In the genomic region with DNA sequence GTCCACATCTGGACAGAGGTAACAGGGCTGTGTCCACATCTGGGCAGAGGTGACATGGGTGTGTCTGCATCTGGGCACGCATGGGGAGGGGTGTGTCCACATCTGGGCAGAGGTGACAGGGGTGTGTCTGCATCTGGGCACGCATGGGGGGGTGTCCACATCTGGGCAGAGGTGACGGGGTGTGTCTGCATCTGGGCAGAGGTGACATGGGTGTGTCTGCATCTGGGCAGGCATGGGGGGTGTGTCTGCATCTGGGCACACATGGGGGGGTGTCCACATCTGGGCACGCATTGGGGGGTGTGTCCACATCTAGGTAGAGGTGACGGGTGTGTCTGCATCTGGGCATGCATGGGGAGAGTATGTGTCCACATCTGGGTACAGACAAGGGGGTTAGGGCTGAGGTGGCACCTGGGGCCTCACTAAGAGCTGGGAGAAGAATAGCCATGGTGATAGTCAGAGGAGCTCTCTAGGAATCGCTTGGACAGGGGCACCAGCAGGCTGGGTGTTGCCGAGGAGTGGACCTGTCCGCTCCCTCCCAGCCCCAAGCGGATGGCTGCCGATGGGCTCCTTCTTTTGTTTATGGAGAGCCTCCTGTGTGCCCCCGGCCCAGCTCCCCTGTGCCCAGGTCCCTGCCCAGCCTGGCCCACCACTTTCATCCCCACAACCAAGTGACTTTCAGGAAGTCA, we compare ENCODE assay signal across 20 cellular contexts.
"Had no signal": no experiment of that assay in that cellular context is flagged by ENCODE, and none has a peak within 500 bp of the region (broad histone marks: within the 10 kb centered on the region; RNA-seq: fewer than 3 reads in every experiment).

No MANE protein-coding gene starts in this region.

- H3K36me3 ChIP-seq: breast epithelium, gastrocnemius medialis, transverse colon, vagina had no signal

- FAIRE-seq: keratinocyte, TTC549 had no signal

- H3K9me3 Mint-ChIP-seq: activated B cell treated with CpG ODN at 0.5 μM for 24 hours; activated CD4-positive, alpha-beta T cell treated with anti-CD3 and anti-CD28 coated beads, Interleukin-2, amount 10 ng/mL, durations not matched to agents 7 days and 5 days; memory B cell; nephron had no signal

- H3K27ac ChIP-seq: breast epithelium, heart left ventricle, left lung, sigmoid colon, spleen, transverse colon, vagina had no signal

- DNase-seq: activated B cell treated with CpG ODN at 0.5 μM for 24 hours; activated CD4-positive, alpha-beta T cell treated with anti-CD3 and anti-CD28 coated beads, Interleukin-2, amount 10 ng/mL, durations not matched to agents 7 days and 5 days; activated naive CD4-positive, alpha-beta T cell treated with Interleukin-2 at 50 U/mL for 16 hours; endodermal cell; erythroblast; left lung; sigmoid colon; spleen; stimulated activated CD4-positive, alpha-beta T cell treated with anti-CD3 and anti-CD28 coated beads, Interleukin-1b, Interleukin-23, amount 100 ng/mL, for 48 hours; substantia nigra; T-helper 2 cell; transverse colon had no signal

- H3K4me3 ChIP-seq: breast epithelium, gastrocnemius medialis, heart left ventricle, left lung, sigmoid colon, spleen, transverse colon, vagina had no signal

- H3K27me3 ChIP-seq: breast epithelium, gastrocnemius medialis, heart left ventricle, left lung, sigmoid colon, spleen, transverse colon, vagina had no signal

- H3K27me3 Mint-ChIP-seq: activated B cell treated with CpG ODN at 0.5 μM for 24 hours; activated CD4-positive, alpha-beta T cell treated with anti-CD3 and anti-CD28 coated beads, Interleukin-2, amount 10 ng/mL, durations not matched to agents 7 days and 5 days; memory B cell had no signal

- H3K9me3 ChIP-seq: breast epithelium, gastrocnemius medialis, heart left ventricle, left lung, sigmoid colon, spleen, transverse colon, vagina had no signal

- H3K4me3 Mint-ChIP-seq: activated B cell treated with CpG ODN at 0.5 μM for 24 hours; activated CD4-positive, alpha-beta T cell treated with anti-CD3 and anti-CD28 coated beads, Interleukin-2, amount 10 ng/mL, durations not matched to agents 7 days and 5 days; endodermal cell; memory B cell; nephron had no signal

- ATAC-seq: left lung had no signal

- H3K4me1 Mint-ChIP-seq: activated B cell treated with CpG ODN at 0.5 μM for 24 hours, endodermal cell had no signal

- H3K27ac Mint-ChIP-seq: activated B cell treated with CpG ODN at 0.5 μM for 24 hours; activated CD4-positive, alpha-beta T cell treated with anti-CD3 and anti-CD28 coated beads, Interleukin-2, amount 10 ng/mL, durations not matched to agents 7 days and 5 days; endodermal cell; memory B cell had no signal

- H3K4me1 ChIP-seq: breast epithelium, heart left ventricle, sigmoid colon, transverse colon, vagina had no signal
